ENCODE assay signal across 9 cellular contexts in genomic region chr20:56449459-56449858, GRCh38. TPM values are rescaled to one million over a fixed set of nuclear protein-coding genes. Genes with fewer than 3 reads are reported as not detected.
"Had no signal": no experiment of that assay in that cellular context is flagged by ENCODE, and none has a peak within 500 bp of the region (broad histone marks: within the 10 kb centered on the region; RNA-seq: fewer than 3 reads in every experiment).

No MANE protein-coding gene starts in this region.

- H3K9me3 Mint-ChIP-seq: GM23338, H9, HFFc6 had no signal

- DNase-seq: GM23248, GOT3, H7, H9, HCEC 1CT, HFFc6 had no signal

- H3K27ac Mint-ChIP-seq: GM23338, H9, HFFc6 had no signal

- H3K4me3 Mint-ChIP-seq: GM23338, H9, HFFc6 had no signal

- H3K4me1 Mint-ChIP-seq: GM23338 had no signal

- ATAC-seq: GM23338, HCT116 had no signal

RNA-seq across cellular contexts. Expression of gene CASS4, which starts 37.4 kb away (rescaled TPM):
- total RNA-seq: GM23338, H1, H7, H9 had no signal
